Comparison of ENCODE assay signal across 15 cellular contexts in the genomic region with DNA sequence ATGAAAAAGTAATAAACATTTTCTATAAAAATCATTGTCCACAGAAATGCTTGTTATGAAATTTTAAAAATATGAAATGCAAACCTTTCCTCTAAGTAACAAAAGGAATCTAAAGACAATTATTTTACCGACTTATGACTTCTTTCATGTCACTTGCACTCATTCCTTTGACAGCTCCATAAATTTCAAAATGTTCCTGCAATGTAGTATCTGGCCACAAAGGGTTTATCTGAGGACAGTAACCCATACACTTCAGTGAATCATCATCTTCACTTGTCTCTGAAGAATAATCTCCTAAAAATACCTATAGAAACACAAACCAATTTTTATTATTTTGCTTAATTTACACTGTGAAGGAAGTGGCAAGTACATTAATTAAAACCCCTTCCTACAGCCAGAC. TPM values are rescaled to one million over a fixed set of nuclear protein-coding genes. Genes with fewer than 3 reads are reported as not detected.
"Had no signal": no experiment of that assay in that cellular context is flagged by ENCODE, and none has a peak within 500 bp of the region (broad histone marks: within the 10 kb centered on the region; RNA-seq: fewer than 3 reads in every experiment).

No MANE protein-coding gene starts in this region.

- ATAC-seq: activated naive CD4-positive, alpha-beta T cell treated with anti-CD3 and anti-CD28 coated beads, Interleukin-2, amount 50 U/mL, for 72 hours; activated T-helper 17 cell treated with anti-CD3 and anti-CD28 coated beads, Interleukin-2, amount 50 U/mL, for 72 hours; left lung; natural killer cell treated with Interleukin-12 subunit alpha and Interleukin-12 subunit beta and Interleukin-15 and Interleukin-18, amount 100 ng/mL, for 72 hours; stimulated activated naive CD8-positive, alpha-beta T cell treated with anti-CD3 and anti-CD28 coated beads, Interleukin-15, Interleukin-2, amounts not matched to agents 100 U/mL and 50 U/mL, for 24 hours had no signal

- DNase-seq: activated T-cell treated with anti-CD3 and anti-CD28 coated beads, Interleukin-2, amount 50 U/mL, for 1 hour; cortex of kidney; endodermal cell; esophagus squamous epithelium; left lung; stimulated activated CD4-positive, alpha-beta T cell treated with anti-CD3 and anti-CD28 coated beads, Interleukin-12 subunit alpha, Interleukin-12 subunit beta, amount 100 ng/mL, for 4 hours; stimulated activated CD4-positive, alpha-beta T cell treated with anti-CD3 and anti-CD28 coated beads, Interleukin-4, amount 100 ng/mL, for 4 hours; stimulated activated naive CD8-positive, alpha-beta T cell treated with anti-CD3 and anti-CD28 coated beads, Interleukin-15, Interleukin-2, amounts not matched to agents 100 U/mL and 50 U/mL, for 24 hours; T-helper 1 cell; thyroid gland; WERI-Rb-1 had no signal

- H3K4me3 ChIP-seq: esophagus squamous epithelium, left lung, lung, thyroid gland had no signal

RNA-seq across cellular contexts. Expression of gene ABCA10, which starts 25.6 kb away (rescaled TPM):
- total RNA-seq: endodermal cell had no signal
